8 cellular contexts compared by ENCODE assay signal in genomic region chr10:89701238-89702120, GRCh38. TPM values are rescaled to one million over a fixed set of nuclear protein-coding genes. Genes with fewer than 3 reads are reported as not detected.
DNase-seq lines count a peak whose midpoint lies in the region; ATAC-seq and TF ChIP-seq lines count a peak whose summit lies in the region.

KIF20B (plus strand) TSS chr10:89701590; CDS start chr10:89705295, 3,705 bp downstream.

- H3K4me1 Mint-ChIP-seq in activated CD4-positive, alpha-beta T cell treated with anti-CD3 and anti-CD28 coated beads, Interleukin-2, amount 10 ng/mL, durations not matched to agents 7 days and 5 days = peaks cover 50% of the 10 kb centered on the region

- H3K27me3 Mint-ChIP-seq in activated CD4-positive, alpha-beta T cell treated with anti-CD3 and anti-CD28 coated beads, Interleukin-2, amount 10 ng/mL, durations not matched to agents 7 days and 5 days = no peaks in the 10 kb centered on the region

- no peaks in the 10 kb centered on the region for H3K9me3 Mint-ChIP-seq in activated CD4-positive, alpha-beta T cell treated with anti-CD3 and anti-CD28 coated beads, Interleukin-2, amount 10 ng/mL, durations not matched to agents 7 days and 5 days

- ATAC-seq in GM19351 (IDR thresholded peaks at IDR 0.05; ENCODE audit: unreplicated experiment) (peak; percentile 96), HG03521 (IDR thresholded peaks at IDR 0.05; ENCODE audit: unreplicated experiment) (peak; percentile 98), left colon (peak; percentile 99)

- CTCF ChIA-PET in activated CD4-positive, alpha-beta T cell treated with anti-CD3 and anti-CD28 coated beads, Interleukin-2, amount 10 ng/mL, durations not matched to agents 7 days and 5 days (lab: Charles Lee) = interaction anchor here (0.7 to 1.1 kb wide), 3 partner anchors 9 to 39 kb away, joined by 3 to 4 read pairs (median 3); no protein-coding TSS in a partner anchor

- peaks cover 25% of the 10 kb centered on the region for H3K36me3 Mint-ChIP-seq in activated CD4-positive, alpha-beta T cell treated with anti-CD3 and anti-CD28 coated beads, Interleukin-2, amount 10 ng/mL, durations not matched to agents 7 days and 5 days (ENCODE audit: low read depth)

- TF ChIP-seq CTCF in C4-2B (conservative IDR thresholded peaks at IDR 0.05) = peak; percentile 27

- peak within 1 kb of the TSS; percentile 98 for H3K4me3 Mint-ChIP-seq in activated CD4-positive, alpha-beta T cell treated with anti-CD3 and anti-CD28 coated beads, Interleukin-2, amount 10 ng/mL, durations not matched to agents 7 days and 5 days

- POLR2A ChIA-PET in activated CD4-positive, alpha-beta T cell treated with anti-CD3 and anti-CD28 coated beads, Interleukin-2, amount 10 ng/mL, durations not matched to agents 7 days and 5 days (lab: Charles Lee) = interaction anchor here (0.5 to 1.6 kb wide), 5 partner anchors 58 to 287 kb away, joined by 3 to 10 read pairs (median 6); partner anchors contain the start of gene IFIT5

- peak within 1 kb of the TSS; percentile 99 for H3K27ac Mint-ChIP-seq in activated CD4-positive, alpha-beta T cell treated with anti-CD3 and anti-CD28 coated beads, Interleukin-2, amount 10 ng/mL, durations not matched to agents 7 days and 5 days

- DNase-seq in NCI-H69 (lab: John Stamatoyannopoulos, UW) (peak; percentile 95), cortex of kidney (lab: John Stamatoyannopoulos, UW) (peak; percentile 88), left colon (peak; percentile 96)
- DNase-seq in activated CD4-positive, alpha-beta T cell treated with anti-CD3 and anti-CD28 coated beads, Interleukin-2, amount 10 ng/mL, durations not matched to agents 7 days and 5 days = peak; percentile 97
- DNase-seq in stimulated activated CD4-positive, alpha-beta T cell treated with anti-CD3 and anti-CD28 coated beads, Interleukin-1b, Interleukin-23, amount 100 ng/mL, for 48 hours = peak; percentile 97

- intact Hi-C loops in left colon (cut with DNase I, micrococcal nuclease) = loop anchor here in 1 of 2 donors (10.0 kb wide), 1 partner anchor 277 kb away; no protein-coding TSS in a partner anchor

- peak within 1 kb of the TSS; percentile 75 for H3K27ac ChIP-seq in C4-2B

RNA-seq across cellular contexts. Expression of gene KIF20B, which starts in this region (rescaled TPM):
- 10 to 100 TPM; 66.4 to 85.7 TPM for total RNA-seq in activated CD4-positive, alpha-beta T cell treated with anti-CD3 and anti-CD28 coated beads, Interleukin-2, amount 10 ng/mL, durations not matched to agents 7 days and 5 days
- total RNA-seq in left colon = 1 to 10 TPM; 5.6 to 8.9 TPM

Comparison
In these comparisons a context has a peak if more than half of its experiments do, and no peak if none do; other contexts are left out.
1. Peak in every context shown above with its lines: DNase-seq, ATAC-seq and H3K27ac ChIP-seq.
2. RNA of gene KIF20B (total RNA-seq): 66.4 to 85.7 TPM in activated CD4-positive, alpha-beta T cell treated with anti-CD3 and anti-CD28 coated beads, Interleukin-2, amount 10 ng/mL, durations not matched to agents 7 days and 5 days; 5.6 to 8.9 TPM in left colon; every median in the first group is over 4 times any median in the second.